ENCODE assay signal across 15 cellular contexts in the genomic region with DNA sequence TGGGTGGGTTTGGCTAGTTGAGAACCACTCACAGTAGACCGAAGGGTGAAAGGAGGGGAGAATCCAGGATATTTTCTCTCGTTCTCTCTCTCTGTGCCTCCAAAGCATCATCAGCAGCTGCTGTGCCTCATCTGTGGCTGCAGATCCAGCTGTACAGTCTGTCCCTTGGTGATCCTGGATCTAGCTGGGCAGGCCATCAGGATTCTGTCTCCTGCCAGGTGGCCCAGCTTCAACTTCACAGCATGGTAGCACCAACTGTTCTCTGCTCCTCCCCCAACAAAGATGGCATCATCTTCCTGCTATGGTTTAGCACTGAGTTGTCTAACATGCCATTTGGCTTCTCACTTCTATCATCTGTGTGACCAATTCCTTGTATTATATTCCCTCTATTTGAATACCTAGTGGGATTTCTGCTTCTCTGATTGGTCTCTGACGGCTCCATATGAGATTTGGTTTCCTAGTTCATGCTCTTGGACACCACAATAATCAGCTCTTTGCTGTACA. TPM values are rescaled to one million over a fixed set of nuclear protein-coding genes. Genes with fewer than 3 reads are reported as not detected.
DNase-seq lines count a peak whose midpoint lies in the region; ATAC-seq and TF ChIP-seq lines count a peak whose summit lies in the region.
"Had no signal": no experiment of that assay in that cellular context is flagged by ENCODE, and none has a peak within 500 bp of the region (broad histone marks: within the 10 kb centered on the region; RNA-seq: fewer than 3 reads in every experiment).

No MANE protein-coding gene starts in this region.

- H3K36me3 ChIP-seq in MG63 (no peaks in the 10 kb centered on the region), neutrophil (no peaks in the 10 kb centered on the region)

- H3K9me3 ChIP-seq in MG63 (peaks cover 15% of the 10 kb centered on the region), neutrophil (peaks cover 3% of the 10 kb centered on the region)

- H3K27ac ChIP-seq in neutrophil: peak overlapping the region; percentile 80
- H3K27ac ChIP-seq: C4-2B, KMS-11 had no signal

- H3K27me3 ChIP-seq in MG63: no peaks in the 10 kb centered on the region
- H3K27me3 ChIP-seq in neutrophil: no peaks in the 10 kb centered on the region

- no peak for ATAC-seq in GM21528 (IDR thresholded peaks at IDR 0.05; ENCODE audit: low FRiP score, unreplicated experiment)
- no peak for ATAC-seq in HG03196 (IDR thresholded peaks at IDR 0.05; ENCODE audit: unreplicated experiment)
- ATAC-seq: Right ventricle myocardium inferior had no signal

- H3K4me3 ChIP-seq in MG63 (no peak overlapping the region), neutrophil (ENCODE audit: low read depth in 1 of 2, low read length in 1 of 2) (no peak overlapping the region)

- H3K4me1 ChIP-seq in neutrophil (ENCODE audit: control insufficient read depth in 1 of 2, insufficient read depth in 1 of 2, low read depth in 1 of 2, low read length in 1 of 2): no peaks in the 10 kb centered on the region

- DNase-seq in DMS 273 (lab: John Stamatoyannopoulos, UW; ENCODE audit: unreplicated experiment): peak; percentile 97
- peak; percentile 28 for DNase-seq in MG63
- peak; percentile 87 for DNase-seq in NCI-H524 treated with DMSO at 0.1 percent for 48 hours (lab: John Stamatoyannopoulos, UW)
- DNase-seq in kidney tubule cell (ENCODE audit: low spot score): no peak
- DNase-seq in NCI-H748 (lab: John Stamatoyannopoulos, UW; ENCODE audit: unreplicated experiment): no peak
- DNase-seq: DMS79 treated with DMSO at 0.1 percent for 48 hours, NCI-H1417 treated with DMSO at 0.1 percent for 48 hours, NCI-H2081, NCI-H510A treated with DMSO at 0.1 percent for 48 hours had no signal

- no peak for TF ChIP-seq CTCF in neutrophil (IDR thresholded peaks at IDR 0.05)

RNA-seq across cellular contexts. Expression of a gene that starts 28.6 kb away (rescaled TPM):
- total RNA-seq in MG63 (2014; rRNA removed; shearing (Covaris generic); ENCODE audit: low replicate concordance): 17.9 and 22.5 TPM in 2 replicates

Comparison
In these comparisons a context has a peak if more than half of its experiments do, and no peak if none do; other contexts are left out.
1. DNase-seq: peak in DMS 273 (single experiment), MG63 (single experiment) and NCI-H524 treated with DMSO at 0.1 percent for 48 hours (single experiment); none in kidney tubule cell (single experiment) and NCI-H748 (single experiment).